In the genomic region with DNA sequence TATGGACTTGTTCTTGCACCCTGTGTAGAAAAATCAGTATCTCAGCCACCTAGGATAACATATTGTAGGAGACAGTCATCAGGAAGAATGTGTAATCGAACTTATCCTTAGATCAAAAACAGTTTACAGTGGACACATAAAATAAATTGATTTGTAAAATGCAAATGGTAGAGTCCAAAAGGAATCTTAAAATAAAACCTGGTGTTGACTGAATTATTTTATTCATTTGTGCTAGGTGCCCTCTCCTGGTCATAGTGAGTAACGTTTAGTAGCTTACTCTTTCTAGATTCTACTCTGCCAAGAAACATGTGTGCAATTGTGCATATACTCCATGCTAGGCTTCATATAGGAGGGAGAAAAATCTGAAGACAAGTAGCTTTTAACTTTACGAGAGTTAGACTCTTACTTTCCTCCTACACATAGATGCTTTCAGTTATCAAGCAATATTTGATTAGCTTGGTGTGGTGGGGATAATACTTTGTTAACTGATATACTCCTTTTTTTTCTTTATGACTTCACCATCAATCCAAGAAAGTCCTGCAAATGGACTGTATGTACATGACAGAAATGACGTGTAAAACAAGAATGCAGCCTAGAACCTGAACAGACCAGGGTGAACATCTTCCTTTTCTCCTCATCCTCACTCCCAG, we compare ENCODE assay signal across 8 cellular contexts. TPM values are rescaled to one million over a fixed set of nuclear protein-coding genes. Genes with fewer than 3 reads are reported as not detected.
A peak's percentile ranks its signal among the peaks of the same experiment; 100 is the strongest.
DNase-seq lines count a peak whose midpoint lies in the region; ATAC-seq and TF ChIP-seq lines count a peak whose summit lies in the region.

No MANE protein-coding gene starts in this region.

- H3K36me3 Mint-ChIP-seq in natural killer cell, result no peaks in the 10 kb centered on the region

- CTCF ChIA-PET in AG04449 (lab: Yijun Ruan, JAX), result interaction anchor here (0.6 to 4.6 kb wide), 41 partner anchors 9 to 471 kb away, joined by 3 to 58 read pairs (median 5); partner anchors contain the start of genes LOX and SRFBP1

- in situ Hi-C loops in GM13977 (cut with MboI; ENCODE audit: low pct_unique_long_range_greater_than_20kb, low sequenced_read_pairs, unreplicated experiment), result no loop called here

- POLR2A ChIA-PET in AG04449 (lab: Yijun Ruan, JAX), result interaction anchor here (0.6 to 1.7 kb wide), 3 partner anchors 24 to 62 kb away, joined by 3 to 8 read pairs (median 3); partner anchors contain the start of gene LOX

- peaks cover 0 to 2% of the 10 kb centered on the region in 2 donors for H3K9me3 Mint-ChIP-seq in natural killer cell

- TF ChIP-seq CTCF in AG04449 (IDR thresholded peaks at IDR 0.05; ENCODE audit: insufficient read depth, low read length, missing control alignments) (peak; percentile 46), GM13977 (IDR thresholded peaks at IDR 0.05; ENCODE audit: extremely low read depth, insufficient read depth, missing control alignments) (peak; percentile 56), epithelial cell of proximal tubule (conservative IDR thresholded peaks at IDR 0.05; ENCODE audit: low read depth, low read length) (peak; percentile 69), natural killer cell (IDR thresholded peaks at IDR 0.05) (no peak)

- ATAC-seq in HG03097 (IDR thresholded peaks at IDR 0.05; ENCODE audit: low FRiP score, unreplicated experiment) (peak; percentile 52), sciatic nerve (peak; percentile 72), natural killer cell (no peak)

- H3K4me3 ChIP-seq in AG04449 (ENCODE audit: low read depth, low read length) (no peak overlapping the region), epithelial cell of proximal tubule (ENCODE audit: low read depth, low read length) (no peak overlapping the region)

- no peaks in the 10 kb centered on the region for H3K27me3 Mint-ChIP-seq in natural killer cell (ENCODE audit: low read depth in 2 of 2)

- H3K4me3 Mint-ChIP-seq in natural killer cell, result no peak overlapping the region

- DNase-seq in AG04449 (ENCODE audit: low read depth, low spot score), result no peak
- no peak for DNase-seq in GM13977 (ENCODE audit: low spot score)
- DNase-seq in OCI-M1 (lab: John Stamatoyannopoulos, UW), result peak; percentile 38
- DNase-seq in epithelial cell of proximal tubule (ENCODE audit: low read depth), result no peak
- DNase-seq in sciatic nerve (ENCODE audit: low spot score), result no peak
- no peak for DNase-seq in cerebellum (ENCODE audit: low spot score)
- DNase-seq in natural killer cell, result no peak

- intact Hi-C loops in sciatic nerve (cut with DNase I), result no loop called here
- intact Hi-C loops in natural killer cell (cut with micrococcal nuclease), result no loop called here

- H3K27ac Mint-ChIP-seq in natural killer cell, result no peak overlapping the region

- H3K4me1 Mint-ChIP-seq in natural killer cell, result no peaks in the 10 kb centered on the region

RNA-seq across cellular contexts. Expression of gene LOX, which starts 23.7 kb away (rescaled TPM):
- total RNA-seq in epithelial cell of proximal tubule, result 6.1 and 14.9 TPM in 2 replicates
- 25.3 TPM for total RNA-seq in sciatic nerve
- total RNA-seq in cerebellum, result 3.3 TPM
- total RNA-seq in natural killer cell, result under 1 TPM in 2 of 3 donors, not detected in 1; 0.05 to 0.16 TPM

RNA-seq across cellular contexts. Expression of gene ZNF474, which starts 27.6 kb away (rescaled TPM):
- total RNA-seq in epithelial cell of proximal tubule (not detected in 2 replicates), sciatic nerve (0.80 TPM), cerebellum (2.4 TPM), natural killer cell (under 1 TPM in 1 of 3 donors, not detected in 2; 0.21 TPM)

Comparison
In these comparisons a context has a peak if more than half of its experiments do, and no peak if none do; other contexts are left out.
1. ATAC-seq: peak in HG03097 (single experiment) and sciatic nerve (single experiment); none in natural killer cell (0 of 3).